Comparison of ENCODE assay signal across 8 cellular contexts in genomic region chr15:65303687-65304392, GRCh38. TPM values are rescaled to one million over a fixed set of nuclear protein-coding genes. Genes with fewer than 3 reads are reported as not detected.
DNase-seq lines count a peak whose midpoint lies in the region; ATAC-seq, FAIRE-seq and TF ChIP-seq lines count a peak whose summit lies in the region.

No MANE protein-coding gene starts in this region.

- peaks cover 0 to 4% (median 2%) of the 10 kb centered on the region in 7 donors for H3K9me3 Mint-ChIP-seq in CD14-positive monocyte
- H3K9me3 Mint-ChIP-seq in WTC11: peaks cover 6% of the 10 kb centered on the region

- POLR2A ChIA-PET in WTC11 (lab: Charles Lee): interaction anchor here (0.9 to 2.4 kb wide), 6 partner anchors 17 to 566 kb away, joined by 3 to 16 read pairs (median 6); partner anchors contain the start of genes CLPX, PARP16 and RAB11A

- CTCF ChIA-PET in WTC11 (lab: Charles Lee): interaction anchor here (0.8 to 1.2 kb wide), 3 partner anchors 15 to 113 kb away, joined by 3 to 6 read pairs (median 6); partner anchors contain the start of gene PARP16

- H3K4me3 Mint-ChIP-seq in CD14-positive monocyte (peak overlapping the region; percentile 88 to 96), WTC11 (peak overlapping the region; percentile 81)

- no peaks in the 10 kb centered on the region for H3K27me3 ChIP-seq in dorsolateral prefrontal cortex

- peak; percentile 74 for DNase-seq in CD14-positive monocyte (ENCODE audit: low spot score)
- DNase-seq in NCI-H1417 (lab: John Stamatoyannopoulos, UW): peak; percentile 32 to 86 (median 77)
- DNase-seq in WTC11 (ENCODE audit: low spot score): peak; percentile 67
- peak in 9 of 10 donors; percentile 43 to 77 (median 72) for DNase-seq in dorsolateral prefrontal cortex
- DNase-seq in medulla oblongata (ENCODE audit: extremely low spot score): peak; percentile 80
- peak; percentile 46 to 57 for DNase-seq in stimulated activated CD8-positive, alpha-beta memory T cell treated with anti-CD3 and anti-CD28 coated beads, Interleukin-4, amount 100 ng/mL, for 4 hours (ENCODE audit: low read depth in 2 of 2, low spot score in 1 of 2)
- DNase-seq in frontal cortex (ENCODE audit: low spot score in 2 of 2): no peak

- H3K4me3 ChIP-seq in dorsolateral prefrontal cortex: peak overlapping the region; percentile 41 to 82 (median 66)

- intact Hi-C loops in CD14-positive monocyte (cut with micrococcal nuclease): no loop called here
- intact Hi-C loops in dorsolateral prefrontal cortex (cut with DNase I): loop anchor here in 1 of 2 donors (2.0 kb wide), 1 partner anchor 117 kb away; no protein-coding TSS in a partner anchor

- H3K36me3 Mint-ChIP-seq in CD14-positive monocyte (no peaks in the 10 kb centered on the region), WTC11 (no peaks in the 10 kb centered on the region)

- no peak for FAIRE-seq in frontal cortex (lab: Jason Lieb, UNC)

- H3K27ac Mint-ChIP-seq in CD14-positive monocyte (peak overlapping the region; percentile 91 to 96 (median 94)), WTC11 (peak overlapping the region; percentile 99)

- peaks cover 0 to 2% (median 0%) of the 10 kb centered on the region in 3 donors for H3K27me3 Mint-ChIP-seq in CD14-positive monocyte (ENCODE audit: low read depth in 3 of 3)
- H3K27me3 Mint-ChIP-seq in WTC11 (ENCODE audit: low read depth): no peaks in the 10 kb centered on the region

- TF ChIP-seq CTCF in CD14-positive monocyte (IDR thresholded peaks at IDR 0.05) (peak; percentile 94), WTC11 (IDR thresholded peaks at IDR 0.05) (peak; percentile 56), dorsolateral prefrontal cortex (IDR thresholded peaks at IDR 0.05 in 54 of 56, conservative IDR thresholded peaks at IDR 0.05 in 2 of 56; ENCODE audit: low read depth in 1 of 56, partially characterized antibody in 56 of 56) (peak in 2 of 56 donors; percentile 79 to 84)

- ATAC-seq in GM21737 (IDR thresholded peaks at IDR 0.05; ENCODE audit: unreplicated experiment) (peak; percentile 9), WTC11 (peak; percentile 19)

- peaks cover 23% of the 10 kb centered on the region for H3K4me1 Mint-ChIP-seq in CD14-positive monocyte
- peaks cover 23% of the 10 kb centered on the region for H3K4me1 Mint-ChIP-seq in WTC11

- peak overlapping the region; percentile 65 to 99 (median 95) for H3K27ac ChIP-seq in dorsolateral prefrontal cortex

TF ChIP-seq in WTC11, 78 proteins besides CTCF, POLR2A, EP300 and RAD21:
- TF ChIP-seq GABPB1 (CRISPR knock-in tag; IDR thresholded peaks at IDR 0.05) (no peak), ZNF423 (CRISPR knock-in tag; IDR thresholded peaks at IDR 0.05) (no peak), AR (CRISPR knock-in tag; IDR thresholded peaks at IDR 0.05) (no peak), FOXJ3 (CRISPR knock-in tag; IDR thresholded peaks at IDR 0.05; ENCODE audit: borderline replicate concordance) (no peak)
- TF ChIP-seq, protein P1, sequence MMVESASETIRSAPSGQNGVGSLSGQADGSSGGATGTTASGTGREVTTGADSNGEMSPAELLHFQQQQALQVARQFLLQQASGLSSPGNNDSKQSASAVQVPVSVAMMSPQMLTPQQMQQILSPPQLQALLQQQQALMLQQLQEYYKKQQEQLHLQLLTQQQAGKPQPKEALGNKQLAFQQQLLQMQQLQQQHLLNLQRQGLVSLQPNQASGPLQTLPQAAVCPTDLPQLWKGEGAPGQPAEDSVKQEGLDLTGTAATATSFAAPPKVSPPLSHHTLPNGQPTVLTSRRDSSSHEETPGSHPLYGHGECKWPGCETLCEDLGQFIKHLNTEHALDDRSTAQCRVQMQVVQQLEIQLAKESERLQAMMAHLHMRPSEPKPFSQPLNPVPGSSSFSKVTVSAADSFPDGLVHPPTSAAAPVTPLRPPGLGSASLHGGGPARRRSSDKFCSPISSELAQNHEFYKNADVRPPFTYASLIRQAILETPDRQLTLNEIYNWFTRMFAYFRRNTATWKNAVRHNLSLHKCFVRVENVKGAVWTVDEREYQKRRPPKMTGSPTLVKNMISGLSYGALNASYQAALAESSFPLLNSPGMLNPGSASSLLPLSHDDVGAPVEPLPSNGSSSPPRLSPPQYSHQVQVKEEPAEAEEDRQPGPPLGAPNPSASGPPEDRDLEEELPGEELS (CRISPR knock-in tag; IDR thresholded peaks at IDR 0.05): 0 out of 2 replicates have a peak, but pooled peaks have one; percentile 20
- TF ChIP-seq, protein P2, sequence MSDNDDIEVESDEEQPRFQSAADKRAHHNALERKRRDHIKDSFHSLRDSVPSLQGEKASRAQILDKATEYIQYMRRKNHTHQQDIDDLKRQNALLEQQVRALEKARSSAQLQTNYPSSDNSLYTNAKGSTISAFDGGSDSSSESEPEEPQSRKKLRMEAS (CRISPR knock-in tag; IDR thresholded peaks at IDR 0.05): peak; percentile 81

RNA-seq across cellular contexts. Expression of gene RNU5B-1, which starts 0.6 kb away (rescaled TPM):
- polyA plus RNA-seq in CD14-positive monocyte: not detected
- 9.7 to 10.4 TPM in 2 of 3 replicates, not detected in the other for total RNA-seq in WTC11 (2021)
- 100 to 1,000 TPM in 7 of 120 experiments, 10 to 100 TPM in 67, not detected in 46; 23.0 to 207 (median 47.4) TPM for total RNA-seq in dorsolateral prefrontal cortex
- total RNA-seq in frontal cortex: not detected

RNA-seq across cellular contexts. Expression of gene RNU5A-1, which starts 8.0 kb away (rescaled TPM):
- polyA plus RNA-seq in CD14-positive monocyte: not detected
- total RNA-seq in WTC11 (2021) (not detected in 3 replicates), dorsolateral prefrontal cortex (10 to 100 TPM in 1 of 120 experiments, not detected in 119; 37.4 TPM), frontal cortex (not detected)

RNA-seq across cellular contexts. Expression of gene PARP16, which starts 17.2 kb away (rescaled TPM):
- polyA plus RNA-seq in CD14-positive monocyte: 1 to 10 TPM; 4.8 to 6.9 TPM
- total RNA-seq in WTC11 (2021) (4.7 to 6.2 TPM (median 5.8 TPM) in 3 replicates), dorsolateral prefrontal cortex (10 to 100 TPM in 24 of 120 experiments, 1 to 10 TPM in 96; 3.7 to 14.5 (median 8.2) TPM), frontal cortex (8.6 TPM)

Comparison
In these comparisons a context has a peak if more than half of its experiments do, and no peak if none do; other contexts are left out.
1. DNase-seq: peak in CD14-positive monocyte (single experiment), NCI-H1417 (3 of 3), WTC11 (single experiment), dorsolateral prefrontal cortex (9 of 10), medulla oblongata (single experiment) and stimulated activated CD8-positive, alpha-beta memory T cell treated with anti-CD3 and anti-CD28 coated beads, Interleukin-4, amount 100 ng/mL, for 4 hours (2 of 2); none in frontal cortex (0 of 2).